34 cellular contexts compared by ENCODE assay signal in genomic region chr1:103348136-103348535, GRCh38.
"Had no signal": no experiment of that assay in that cellular context is flagged by ENCODE, and none has a peak within 500 bp of the region (broad histone marks: within the 10 kb centered on the region; RNA-seq: fewer than 3 reads in every experiment).

No MANE protein-coding gene starts in this region.

- H3K4me3 Mint-ChIP-seq: activated CD4-positive, alpha-beta memory T cell treated with anti-CD3 and anti-CD28 coated beads for 36 hours; activated CD4-positive, alpha-beta T cell treated with anti-CD3 and anti-CD28 coated beads for 36 hours; activated CD4-positive, alpha-beta T cell treated with anti-CD3 and anti-CD28 coated beads, Interleukin-2, amount 10 ng/mL, durations not matched to agents 24 days and 14 days; activated CD8-positive, alpha-beta memory T cell treated with anti-CD3 and anti-CD28 coated beads, Interleukin-2, amount 10 ng/mL, durations not matched to agents 7 days and 5 days; activated CD8-positive, alpha-beta T cell treated with anti-CD3 and anti-CD28 coated beads, Interleukin-2, amount 10 ng/mL, durations not matched to agents 7 days and 5 days; activated naive CD8-positive, alpha-beta T cell; activated T-cell treated with anti-CD3 and anti-CD28 coated beads, Interleukin-2, amount 50 U/mL, for 24 hours; activated T-cell treated with anti-CD3 and anti-CD28 coated beads, Interleukin-2, amount 50 U/mL, for 72 hours; activated T-helper 17 cell treated with anti-CD3 and anti-CD28 coated beads, Interleukin-2, amount 50 U/mL, for 72 hours; central memory CD8-positive, alpha-beta T cell; dendritic cell treated with granulocyte-macrophage colony-stimulating factor and Interleukin-4, amounts not matched to agents 40 ng/mL and 50 ng/mL, for 4 days; endodermal cell; T-helper 17 cell; T-helper 2 cell treated with Interferon-gamma antibody and Interleukin-4, amounts not matched to agents 5 μg/mL and 100 μg/mL, for 36 hours had no signal

- H3K27me3 ChIP-seq: brain microvascular endothelial cell, dorsolateral prefrontal cortex, foreskin keratinocyte, gastroesophageal sphincter, heart right ventricle, hepatocyte had no signal

- H3K36me3 Mint-ChIP-seq: activated CD4-positive, alpha-beta memory T cell treated with anti-CD3 and anti-CD28 coated beads for 36 hours; activated CD8-positive, alpha-beta memory T cell treated with anti-CD3 and anti-CD28 coated beads, Interleukin-2, amount 10 ng/mL, durations not matched to agents 7 days and 5 days; activated naive CD8-positive, alpha-beta T cell had no signal

- H2AFZ ChIP-seq: hepatocyte had no signal

- H3K79me2 ChIP-seq: hepatocyte had no signal

- H3K4me1 Mint-ChIP-seq: activated CD4-positive, alpha-beta T cell treated with anti-CD3 and anti-CD28 coated beads for 36 hours; activated CD4-positive, alpha-beta T cell treated with anti-CD3 and anti-CD28 coated beads, Interleukin-2, amount 10 ng/mL, durations not matched to agents 24 days and 14 days; activated CD8-positive, alpha-beta memory T cell treated with anti-CD3 and anti-CD28 coated beads, Interleukin-2, amount 10 ng/mL, durations not matched to agents 7 days and 5 days; activated T-helper 17 cell treated with anti-CD3 and anti-CD28 coated beads, Interleukin-2, amount 50 U/mL, for 72 hours; central memory CD8-positive, alpha-beta T cell; endodermal cell; T-helper 17 cell had no signal

- H3K4me2 ChIP-seq: hepatocyte had no signal

- H3K9me3 ChIP-seq: gastroesophageal sphincter had no signal

- H3K4me3 ChIP-seq: coronary artery, dorsolateral prefrontal cortex, gastroesophageal sphincter, heart right ventricle, hepatocyte had no signal

- H3K27ac Mint-ChIP-seq: activated CD4-positive, alpha-beta memory T cell treated with anti-CD3 and anti-CD28 coated beads for 36 hours; activated CD4-positive, alpha-beta T cell treated with anti-CD3 and anti-CD28 coated beads for 36 hours; activated CD4-positive, alpha-beta T cell treated with anti-CD3 and anti-CD28 coated beads, Interleukin-2, amount 10 ng/mL, durations not matched to agents 24 days and 14 days; activated CD8-positive, alpha-beta memory T cell treated with anti-CD3 and anti-CD28 coated beads, Interleukin-2, amount 10 ng/mL, durations not matched to agents 7 days and 5 days; activated CD8-positive, alpha-beta T cell treated with anti-CD3 and anti-CD28 coated beads, Interleukin-2, amount 10 ng/mL, durations not matched to agents 7 days and 5 days; activated naive CD8-positive, alpha-beta T cell; activated T-cell treated with anti-CD3 and anti-CD28 coated beads, Interleukin-2, amount 50 U/mL, for 24 hours; activated T-cell treated with anti-CD3 and anti-CD28 coated beads, Interleukin-2, amount 50 U/mL, for 72 hours; activated T-helper 17 cell treated with anti-CD3 and anti-CD28 coated beads, Interleukin-2, amount 50 U/mL, for 72 hours; dendritic cell treated with granulocyte-macrophage colony-stimulating factor and Interleukin-4, amounts not matched to agents 40 ng/mL and 50 ng/mL, for 4 days; endodermal cell; T-helper 17 cell; T-helper 2 cell treated with Interferon-gamma antibody and Interleukin-4, amounts not matched to agents 5 μg/mL and 100 μg/mL, for 36 hours had no signal

- H3K36me3 ChIP-seq: brain microvascular endothelial cell, gastroesophageal sphincter, heart right ventricle had no signal

- DNase-seq: activated CD4-positive, alpha-beta memory T cell treated with anti-CD3 and anti-CD28 coated beads for 36 hours; activated CD4-positive, alpha-beta T cell treated with anti-CD3 and anti-CD28 coated beads for 36 hours; activated CD4-positive, alpha-beta T cell treated with anti-CD3 and anti-CD28 coated beads, Interleukin-2, amount 10 ng/mL, durations not matched to agents 24 days and 14 days; activated CD4-positive, CD25-positive, alpha-beta regulatory T cell; activated CD4-positive, CD25-positive, alpha-beta regulatory T cell treated with anti-CD3 and anti-CD28 coated beads, Interleukin-2, amount 50 U/mL, for 72 hours; activated CD8-positive, alpha-beta memory T cell treated with anti-CD3 and anti-CD28 coated beads, Interleukin-2, amount 10 ng/mL, durations not matched to agents 7 days and 5 days; activated CD8-positive, alpha-beta memory T cell treated with anti-CD3 and anti-CD28 coated beads, Interleukin-2, amount 50 U/mL, for 4 hours; activated CD8-positive, alpha-beta T cell treated with anti-CD3 and anti-CD28 coated beads, Interleukin-2, amount 10 ng/mL, durations not matched to agents 7 days and 5 days; activated effector memory CD4-positive, alpha-beta T cell treated with Interleukin-2 at 50 U/mL for 16 hours; activated gamma-delta T cell treated with Interleukin-2 at 50 U/mL for 16 hours; activated naive CD4-positive, alpha-beta T cell treated with anti-CD3 and anti-CD28 coated beads, Interleukin-2, amount 50 U/mL, for 16 hours; activated naive CD4-positive, alpha-beta T cell treated with Interleukin-2 at 50 U/mL for 16 hours; activated T-cell treated with anti-CD3 and anti-CD28 coated beads for 4 hours; activated T-cell treated with anti-CD3 and anti-CD28 coated beads, Interleukin-2, amount 50 U/mL, for 24 hours; activated T-cell treated with anti-CD3 and anti-CD28 coated beads, Interleukin-2, amount 50 U/mL, for 72 hours; amniotic stem cell; anterior cingulate cortex; brain microvascular endothelial cell; dorsolateral prefrontal cortex; effector memory CD4-positive, alpha-beta T cell; endodermal cell; foreskin keratinocyte; heart right ventricle; T-helper 17 cell; T1000 had no signal

- H3K4me1 ChIP-seq: foreskin keratinocyte, gastroesophageal sphincter, heart right ventricle had no signal

- H3K9me3 Mint-ChIP-seq: activated CD4-positive, alpha-beta memory T cell treated with anti-CD3 and anti-CD28 coated beads for 36 hours; activated CD4-positive, alpha-beta T cell treated with anti-CD3 and anti-CD28 coated beads, Interleukin-2, amount 10 ng/mL, durations not matched to agents 24 days and 14 days; activated T-cell treated with anti-CD3 and anti-CD28 coated beads, Interleukin-2, amount 50 U/mL, for 24 hours; activated T-helper 17 cell treated with anti-CD3 and anti-CD28 coated beads, Interleukin-2, amount 50 U/mL, for 72 hours; dendritic cell treated with granulocyte-macrophage colony-stimulating factor and Interleukin-4, amounts not matched to agents 40 ng/mL and 50 ng/mL, for 4 days; endodermal cell; T-helper 2 cell treated with Interferon-gamma antibody and Interleukin-4, amounts not matched to agents 5 μg/mL and 100 μg/mL, for 36 hours had no signal

- H3K27ac ChIP-seq: brain microvascular endothelial cell, coronary artery, dorsolateral prefrontal cortex, foreskin keratinocyte, gastroesophageal sphincter, heart right ventricle, hepatocyte had no signal

- H3K27me3 Mint-ChIP-seq: activated CD4-positive, alpha-beta memory T cell treated with anti-CD3 and anti-CD28 coated beads for 36 hours; activated CD4-positive, alpha-beta T cell treated with anti-CD3 and anti-CD28 coated beads for 36 hours; activated CD4-positive, alpha-beta T cell treated with anti-CD3 and anti-CD28 coated beads, Interleukin-2, amount 10 ng/mL, durations not matched to agents 24 days and 14 days; activated CD8-positive, alpha-beta memory T cell treated with anti-CD3 and anti-CD28 coated beads, Interleukin-2, amount 10 ng/mL, durations not matched to agents 7 days and 5 days; activated naive CD8-positive, alpha-beta T cell; activated T-cell treated with anti-CD3 and anti-CD28 coated beads, Interleukin-2, amount 50 U/mL, for 24 hours; activated T-helper 17 cell treated with anti-CD3 and anti-CD28 coated beads, Interleukin-2, amount 50 U/mL, for 72 hours; central memory CD8-positive, alpha-beta T cell; dendritic cell treated with granulocyte-macrophage colony-stimulating factor and Interleukin-4, amounts not matched to agents 40 ng/mL and 50 ng/mL, for 4 days; T-helper 17 cell had no signal

- ATAC-seq: activated CD4-positive, alpha-beta T cell treated with anti-CD3 and anti-CD28 coated beads for 36 hours; activated CD8-positive, alpha-beta memory T cell treated with anti-CD3 and anti-CD28 coated beads, Interleukin-2, amount 10 ng/mL, durations not matched to agents 7 days and 5 days; activated CD8-positive, alpha-beta T cell treated with anti-CD3 and anti-CD28 coated beads, Interleukin-2, amount 10 ng/mL, durations not matched to agents 7 days and 5 days; activated T-cell treated with anti-CD3 and anti-CD28 coated beads, Interleukin-2, amount 50 U/mL, for 72 hours; activated T-helper 17 cell treated with anti-CD3 and anti-CD28 coated beads, Interleukin-2, amount 50 U/mL, for 72 hours; esophagus mucosa; foreskin keratinocyte; gastroesophageal sphincter; heart right ventricle; T-helper 17 cell had no signal
